14 cellular contexts compared by ENCODE assay signal in genomic region chr17:1511290-1511689, GRCh38. TPM values are rescaled to one million over a fixed set of nuclear protein-coding genes. Genes with fewer than 3 reads are reported as not detected.
DNase-seq lines count a peak whose midpoint lies in the region; ATAC-seq and TF ChIP-seq lines count a peak whose summit lies in the region.
"Had no signal": no experiment of that assay in that cellular context is flagged by ENCODE, and none has a peak within 500 bp of the region (broad histone marks: within the 10 kb centered on the region; RNA-seq: fewer than 3 reads in every experiment).

No MANE protein-coding gene starts in this region.

- H3K27me3 ChIP-seq in adipocyte (replicated peaks; ENCODE audit: control insufficient read depth, insufficient read depth, low read length) (no peaks in the 10 kb centered on the region), lung (ENCODE audit: control insufficient read depth, insufficient read depth) (no peaks in the 10 kb centered on the region), suprapubic skin (no peaks in the 10 kb centered on the region)
- H3K27me3 ChIP-seq: BLaER1 treated with 17β-estradiol and CSF1 and Interleukin-3, amounts not matched to agents 10 nM and 100 nM; neutrophil had no signal

- H3K9me3 ChIP-seq in adipocyte (ENCODE audit: control insufficient read depth, low read length): no peaks in the 10 kb centered on the region
- H3K9me3 ChIP-seq in lung (ENCODE audit: control insufficient read depth in 2 of 2, insufficient read depth in 1 of 2, low read length in 1 of 2): no peaks in the 10 kb centered on the region
- no peaks in the 10 kb centered on the region for H3K9me3 ChIP-seq in suprapubic skin
- H3K9me3 ChIP-seq: BLaER1 treated with 17β-estradiol and CSF1 and Interleukin-3, amounts not matched to agents 10 nM and 100 nM; neutrophil had no signal

- H3K4me1 ChIP-seq in adipocyte (ENCODE audit: control insufficient read depth, insufficient read depth, low read length) (peaks cover 37% of the 10 kb centered on the region), lung (ENCODE audit: control insufficient read depth in 2 of 2, insufficient read depth in 2 of 2, low read length in 2 of 2) (peaks cover 15 to 21% of the 10 kb centered on the region in 2 donors), suprapubic skin (peaks cover 74% of the 10 kb centered on the region)

- ATAC-seq in esophagus mucosa (peak; percentile 0), lung (ENCODE audit: insufficient read depth, low FRiP score) (no peak), GM21528 (IDR thresholded peaks at IDR 0.05; ENCODE audit: low FRiP score, unreplicated experiment) (no peak), GM21723 (IDR thresholded peaks at IDR 0.05; ENCODE audit: unreplicated experiment) (no peak)

- peak overlapping the region; percentile 69 for H3K9ac ChIP-seq in adipocyte (ENCODE audit: low read length)

- H3K36me3 ChIP-seq in adipocyte (ENCODE audit: control insufficient read depth, insufficient read depth, low read length, severe bottlenecking) (peaks cover 41% of the 10 kb centered on the region), lung (ENCODE audit: control insufficient read depth in 2 of 2, insufficient read depth in 2 of 2, low read length in 2 of 2) (peaks cover 3 to 29% of the 10 kb centered on the region in 2 donors), suprapubic skin (peaks cover 38% of the 10 kb centered on the region)

- H3K27ac ChIP-seq in lung (ENCODE audit: low read depth in 1 of 2, low read length in 1 of 2): peak overlapping the region; percentile 80 to 81
- H3K27ac ChIP-seq in suprapubic skin: peak overlapping the region; percentile 60
- H3K27ac ChIP-seq: BLaER1 treated with 17β-estradiol and CSF1 and Interleukin-3, amounts not matched to agents 10 nM and 100 nM; neutrophil had no signal

- DNase-seq in adipocyte (ENCODE audit: low read depth): no peak
- DNase-seq in lung (ENCODE audit: low spot score): no peak
- no peak for DNase-seq in suprapubic skin (ENCODE audit: low spot score in 2 of 2)
- DNase-seq in D341Med (ENCODE audit: low spot score): no peak
- no peak for DNase-seq in NCI-H2227 treated with DMSO at 0.1 percent for 48 hours (lab: John Stamatoyannopoulos, UW)
- DNase-seq: activated CD4-positive, alpha-beta T cell treated with anti-CD3 and anti-CD28 coated beads for 48 hours; activated gamma-delta T cell treated with Interleukin-2 at 50 U/mL for 16 hours; GDM1; NCI-H1417 treated with DMSO at 0.1 percent for 48 hours had no signal

- H3K4me3 ChIP-seq in adipocyte (ENCODE audit: low read length): no peak overlapping the region
- no peak overlapping the region for H3K4me3 ChIP-seq in lung
- H3K4me3 ChIP-seq in suprapubic skin: no peak overlapping the region
- H3K4me3 ChIP-seq: BLaER1 treated with 17β-estradiol and CSF1 and Interleukin-3, amounts not matched to agents 10 nM and 100 nM had no signal

- 24 to 50% methylated on average over 11 of the region's 11 CpGs for WGBS in lung, 2 donors
- 14% methylated on average over 10 of the region's 11 CpGs for WGBS in suprapubic skin

- no peak for TF ChIP-seq POLR2A in suprapubic skin (IDR thresholded peaks at IDR 0.05)

- TF ChIP-seq CTCF in lung (IDR thresholded peaks at IDR 0.05; ENCODE audit: control extremely low read depth, extremely low read depth) (no peak), suprapubic skin (IDR thresholded peaks at IDR 0.05) (no peak)

- no peak for TF ChIP-seq EP300 in suprapubic skin (IDR thresholded peaks at IDR 0.05)

RNA-seq across cellular contexts. Expression of gene INPP5K, which starts 5.1 kb away (rescaled TPM):
- total RNA-seq in esophagus mucosa (21.4 TPM), lung (10 to 100 TPM; 46.5 to 76.7 TPM), suprapubic skin (100 to 1,000 TPM in 3 of 4 donors, 10 to 100 TPM in 1; 91.8 to 160 (median 123) TPM)
- polyA plus RNA-seq in lung: 10 to 100 TPM; 33.6 to 35.5 TPM

RNA-seq across cellular contexts. Expression of gene MYO1C, which starts 18.8 kb away (rescaled TPM):
- total RNA-seq in esophagus mucosa (94.2 TPM), lung (100 to 1,000 TPM; 101 to 237 TPM), suprapubic skin (100 to 1,000 TPM in 2 of 4 donors, 10 to 100 TPM in 2; 74.9 to 116 (median 103) TPM)
- 10 to 100 TPM; 73.4 to 78.5 TPM for polyA plus RNA-seq in lung

RNA-seq across cellular contexts. Expression of gene PITPNA, which starts 51.3 kb away (rescaled TPM):
- total RNA-seq in esophagus mucosa: 94.4 TPM
- total RNA-seq in lung: 10 to 100 TPM; 43.9 to 89.7 TPM
- 10 to 100 TPM; 21.5 to 48.9 TPM for polyA plus RNA-seq in lung
- total RNA-seq in suprapubic skin: 10 to 100 TPM; 49.6 to 71.9 (median 61.5) TPM

RNA-seq across cellular contexts. Expression of gene CRK, which starts 55.3 kb away (rescaled TPM):
- total RNA-seq in esophagus mucosa: 42.2 TPM
- 10 to 100 TPM; 62.4 to 67.5 TPM for total RNA-seq in lung
- polyA plus RNA-seq in lung: 10 to 100 TPM; 29.3 to 36.6 TPM
- 10 to 100 TPM; 38.9 to 53.7 (median 49.0) TPM for total RNA-seq in suprapubic skin
